16 cellular contexts compared by ENCODE assay signal in the genomic region with DNA sequence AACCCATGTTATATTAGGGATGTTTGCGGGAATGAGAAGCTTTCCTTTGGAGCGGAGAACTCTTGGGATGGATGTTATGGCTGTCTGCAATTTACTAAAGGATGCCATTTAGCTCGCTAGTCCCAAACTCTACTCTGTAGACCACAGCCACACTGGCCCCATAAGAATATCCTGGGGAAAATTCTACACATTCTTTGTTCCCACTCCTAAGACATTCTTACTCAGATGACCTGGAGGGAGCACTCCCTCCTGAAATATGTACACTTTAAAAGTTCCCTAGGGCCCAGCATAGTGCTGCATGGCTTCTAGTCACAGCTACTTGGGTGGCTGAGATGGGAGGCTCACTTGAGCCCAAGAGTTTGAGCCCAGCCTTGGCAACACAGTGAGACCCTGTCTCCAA.
DNase-seq lines count a peak whose midpoint lies in the region; ATAC-seq, FAIRE-seq and TF ChIP-seq lines count a peak whose summit lies in the region.
"Had no signal": no experiment of that assay in that cellular context is flagged by ENCODE, and none has a peak within 500 bp of the region (broad histone marks: within the 10 kb centered on the region; RNA-seq: fewer than 3 reads in every experiment).

No MANE protein-coding gene starts in this region.

- H2BK120ac ChIP-seq in trophoblast cell (ENCODE audit: insufficient read depth, low read length, poor library complexity) = no peak overlapping the region

- H2AK5ac ChIP-seq in trophoblast cell (ENCODE audit: low read length) = no peak overlapping the region

- no peak overlapping the region for H3K23ac ChIP-seq in trophoblast cell (ENCODE audit: low read length)

- H2BK12ac ChIP-seq in trophoblast cell (ENCODE audit: low read length) = no peak overlapping the region

- TF ChIP-seq CTCF in SK-N-SH (IDR thresholded peaks at IDR 0.05) = no peak
- TF ChIP-seq CTCF in astrocyte (IDR thresholded peaks at IDR 0.05; ENCODE audit: insufficient read depth, low read depth, low read length) = no peak

- H4K12ac ChIP-seq in trophoblast cell (ENCODE audit: low read depth, low read length) = no peak overlapping the region

- TF ChIP-seq POLR2A in H54 (IDR thresholded peaks at IDR 0.05; ENCODE audit: low read depth, low read length) = no peak

- H4K20me1 ChIP-seq in SK-N-SH (ENCODE audit: insufficient read depth) = no peaks in the 10 kb centered on the region
- no peaks in the 10 kb centered on the region for H4K20me1 ChIP-seq in astrocyte (ENCODE audit: insufficient read depth, low read length)
- H4K20me1 ChIP-seq: BLaER1 had no signal

- H3K9me3 ChIP-seq in SK-N-SH (no peaks in the 10 kb centered on the region), astrocyte (ENCODE audit: insufficient read depth, low read depth, low read length) (no peaks in the 10 kb centered on the region), trophoblast cell (ENCODE audit: insufficient read depth, low read depth, low read length) (no peaks in the 10 kb centered on the region)
- H3K9me3 ChIP-seq: Caco-2 had no signal

- TF ChIP-seq EP300 in SK-N-SH (IDR thresholded peaks at IDR 0.05; ENCODE audit: borderline replicate concordance in 1 of 2, low read depth in 1 of 2, low read length in 1 of 2) = no peak

- CTCF ChIA-PET in SK-N-SH (lab: Yijun Ruan, JAX) = no interaction called here

- H3K9ac ChIP-seq in SK-N-SH (no peak overlapping the region), astrocyte (ENCODE audit: low read length) (no peak overlapping the region), trophoblast cell (ENCODE audit: low read length) (no peak overlapping the region)
- H3K9ac ChIP-seq: BLaER1, GM23248 had no signal

- H3K4me1 ChIP-seq in SK-N-SH (ENCODE audit: control insufficient read depth in 1 of 2, insufficient read depth in 2 of 2, low read depth in 1 of 2, low read length in 1 of 2) (no peaks in the 10 kb centered on the region; a peak in 1 of 4 replicates), astrocyte (ENCODE audit: insufficient read depth, low read length) (peaks cover 7% of the 10 kb centered on the region), trophoblast cell (ENCODE audit: control insufficient read depth in 1 of 2, insufficient read depth in 2 of 2, low read length in 2 of 2) (peaks cover 3 to 6% of the 10 kb centered on the region in 2 experiments)
- H3K4me1 ChIP-seq: Caco-2 had no signal

- H3K27ac ChIP-seq in SK-N-SH (ENCODE audit: low read depth in 2 of 2, low read length in 1 of 2) = no peak overlapping the region
- no peak overlapping the region for H3K27ac ChIP-seq in astrocyte (ENCODE audit: low read depth, low read length)
- no peak overlapping the region for H3K27ac ChIP-seq in trophoblast cell (ENCODE audit: low read depth, low read length)
- H3K27ac ChIP-seq: 22Rv1, BLaER1, GM23248 had no signal

- H3K4me3 ChIP-seq in SK-N-SH (ENCODE audit: low read depth in 2 of 2, low read length in 1 of 2) = no peak overlapping the region
- H3K4me3 ChIP-seq in astrocyte (ENCODE audit: insufficient read depth, low read depth, low read length) = no peak overlapping the region
- no peak overlapping the region for H3K4me3 ChIP-seq in trophoblast cell (ENCODE audit: low read depth, low read length)
- H3K4me3 ChIP-seq: BLaER1, GM23248 had no signal

- H3K27me3 ChIP-seq in SK-N-SH (ENCODE audit: insufficient read depth) (no peaks in the 10 kb centered on the region), astrocyte (ENCODE audit: insufficient read depth, low read length) (no peaks in the 10 kb centered on the region), trophoblast cell (ENCODE audit: insufficient read depth, low read length) (no peaks in the 10 kb centered on the region)
- H3K27me3 ChIP-seq: BLaER1 had no signal

- no peak for TF ChIP-seq RAD21 in SK-N-SH (IDR thresholded peaks at IDR 0.05; ENCODE audit: low read length)

- no peaks in the 10 kb centered on the region for H3K79me1 ChIP-seq in trophoblast cell (ENCODE audit: low read length)

- H3K4me3 Mint-ChIP-seq in astrocyte (ENCODE audit: unreplicated experiment) = no peak overlapping the region
- H3K4me3 Mint-ChIP-seq: CD8-positive, alpha-beta memory T cell; H9 had no signal

- no peaks in the 10 kb centered on the region for H3K79me2 ChIP-seq in SK-N-SH (ENCODE audit: insufficient read depth)
- no peaks in the 10 kb centered on the region for H3K79me2 ChIP-seq in astrocyte (ENCODE audit: insufficient read depth, low read length)
- no peaks in the 10 kb centered on the region for H3K79me2 ChIP-seq in trophoblast cell (ENCODE audit: control insufficient read depth, insufficient read depth, low read length, poor library complexity)

- ATAC-seq in SK-N-SH treated with all-trans-retinoic acid at 6 μM for 48 hours = peak; percentile 61

- H3K14ac ChIP-seq in trophoblast cell (ENCODE audit: low read length) = no peak overlapping the region

- DNase-seq in SK-N-SH = no peak
- no peak for DNase-seq in astrocyte (ENCODE audit: low read depth)
- peak; percentile 54 to 66 for DNase-seq in trophoblast cell
- DNase-seq in Kasumi-1 (lab: John Stamatoyannopoulos, UW) = no peak
- DNase-seq in activated CD8-positive, alpha-beta memory T cell treated with anti-CD3 and anti-CD28 coated beads for 24 hours = no peak
- no peak for DNase-seq in H54 (ENCODE audit: insufficient read length, low spot score)
- DNase-seq: AML-193; Caco-2; CD8-positive, alpha-beta memory T cell; DND-41; GF-D8; GM23248; H9 had no signal

- no peaks in the 10 kb centered on the region for H3K27me3 Mint-ChIP-seq in astrocyte (ENCODE audit: low read depth, unreplicated experiment)

- FAIRE-seq in astrocyte (lab: Jason Lieb, UNC) (no peak), H54 (lab: Jason Lieb, UNC) (no peak)

- peaks cover 4% of the 10 kb centered on the region for H3F3A ChIP-seq in SK-N-SH (replicated peaks; ENCODE audit: insufficient read depth)

- H4K91ac ChIP-seq in trophoblast cell (ENCODE audit: low read depth, low read length) = no peak overlapping the region

- H3K27ac Mint-ChIP-seq in astrocyte (ENCODE audit: unreplicated experiment) = peak overlapping the region; percentile 35
- H3K27ac Mint-ChIP-seq: CD8-positive, alpha-beta memory T cell had no signal

- POLR2A ChIA-PET in SK-N-SH (lab: Yijun Ruan, JAX) = no interaction called here

- 83% methylated on average over 3 of the region's 3 CpGs for WGBS in SK-N-SH (ENCODE audit: low lambda C conversion rate)
- WGBS in trophoblast cell (ENCODE audit: extremely low coverage, insufficient coverage, insufficient read length) = no CpG with 5 or more reads among the region's 3 CpGs

- H3K4me1 Mint-ChIP-seq in astrocyte (ENCODE audit: low read depth, unreplicated experiment) = peaks cover 25% of the 10 kb centered on the region
- H3K4me1 Mint-ChIP-seq: CD8-positive, alpha-beta memory T cell had no signal

- no peak overlapping the region for H3K4me2 ChIP-seq in SK-N-SH
- peak overlapping the region; percentile 59 for H3K4me2 ChIP-seq in astrocyte (ENCODE audit: low read length)
- H3K4me2 ChIP-seq in trophoblast cell (ENCODE audit: low read length) = no peak overlapping the region
- H3K4me2 ChIP-seq: BLaER1 had no signal

- no peak overlapping the region for H3K4ac ChIP-seq in trophoblast cell (ENCODE audit: low read depth, low read length)

- H3K36me3 ChIP-seq in SK-N-SH (replicated peaks in 1 of 2; ENCODE audit: control insufficient read depth in 1 of 2, insufficient read depth in 2 of 2, low read length in 1 of 2) = no peaks in the 10 kb centered on the region
- no peaks in the 10 kb centered on the region for H3K36me3 ChIP-seq in astrocyte (ENCODE audit: insufficient read depth, low read length)
- no peaks in the 10 kb centered on the region for H3K36me3 ChIP-seq in trophoblast cell (ENCODE audit: control insufficient read depth in 1 of 2, insufficient read depth in 2 of 2, low read length in 2 of 2)
- H3K36me3 ChIP-seq: BLaER1 had no signal

- no peak overlapping the region for H2BK5ac ChIP-seq in trophoblast cell (ENCODE audit: low read depth, low read length, poor library complexity)

- H3K9me3 Mint-ChIP-seq in astrocyte (ENCODE audit: unreplicated experiment) = no peaks in the 10 kb centered on the region
- H3K9me3 Mint-ChIP-seq: CD8-positive, alpha-beta memory T cell; H9 had no signal

- no peak overlapping the region for H2AFZ ChIP-seq in SK-N-SH (ENCODE audit: low read depth)
- no peak overlapping the region for H2AFZ ChIP-seq in astrocyte (ENCODE audit: low read depth, low read length)
- H2AFZ ChIP-seq in trophoblast cell (ENCODE audit: insufficient read depth, low read length, poor library complexity) = no peak overlapping the region
- H2AFZ ChIP-seq: GM23248 had no signal

- no peak overlapping the region for H4K8ac ChIP-seq in trophoblast cell (ENCODE audit: low read depth, low read length)

- no peaks in the 10 kb centered on the region for H3K36me3 Mint-ChIP-seq in astrocyte (ENCODE audit: low read depth, unreplicated experiment)
- H3K36me3 Mint-ChIP-seq: CD8-positive, alpha-beta memory T cell had no signal

- H3K18ac ChIP-seq in trophoblast cell (ENCODE audit: low read length) = no peak overlapping the region

- H3K9me2 ChIP-seq in SK-N-SH = no peaks in the 10 kb centered on the region

TF ChIP-seq in SK-N-SH treated with all-trans-retinoic acid at 6 μM for 48 hours, 23 proteins besides CTCF, POLR2A, EP300 and RAD21 (continues in another document):
- no peak for TF ChIP-seq ZC3H10 (CRISPR knock-in tag; IDR thresholded peaks at IDR 0.05)
- no peak for TF ChIP-seq ZNF70 (CRISPR knock-in tag; IDR thresholded peaks at IDR 0.05)
- no peak for TF ChIP-seq RARB (CRISPR knock-in tag; IDR thresholded peaks at IDR 0.05)
- TF ChIP-seq GLIS3 (CRISPR knock-in tag; IDR thresholded peaks at IDR 0.05) = no peak
- no peak for TF ChIP-seq CSDC2 (CRISPR knock-in tag; IDR thresholded peaks at IDR 0.05)
- TF ChIP-seq ARNTL (CRISPR knock-in tag; IDR thresholded peaks at IDR 0.05; ENCODE audit: borderline replicate concordance, low read depth) = no peak
- no peak for TF ChIP-seq OSR1 (CRISPR knock-in tag; IDR thresholded peaks at IDR 0.05)
- no peak for TF ChIP-seq ZNF565 (CRISPR knock-in tag; conservative IDR thresholded peaks at IDR 0.05; ENCODE audit: low read depth)
- TF ChIP-seq TOX (CRISPR knock-in tag; IDR thresholded peaks at IDR 0.05; ENCODE audit: borderline replicate concordance) = no peak

TF ChIP-seq in SK-N-SH, 30 proteins besides CTCF, POLR2A, EP300 and RAD21:
- TF ChIP-seq SMC3 (IDR thresholded peaks at IDR 0.05; ENCODE audit: low read depth, low read length) (no peak), FOSL2 (IDR thresholded peaks at IDR 0.05; ENCODE audit: borderline replicate concordance, low read depth) (no peak), TEAD4 (IDR thresholded peaks at IDR 0.05; ENCODE audit: borderline replicate concordance, insufficient read depth) (no peak), YY1 (IDR thresholded peaks at IDR 0.05; ENCODE audit: low read depth) (no peak)

Comparison
In these comparisons a context has a peak if more than half of its experiments do, and no peak if none do; other contexts are left out.
1. DNase-seq: peak in trophoblast cell (2 of 2); none in SK-N-SH (single experiment), astrocyte (single experiment), Kasumi-1 (0 of 2), activated CD8-positive, alpha-beta memory T cell treated with anti-CD3 and anti-CD28 coated beads for 24 hours (single experiment) and H54 (single experiment).